Comparison of ENCODE assay signal across 23 cellular contexts in the genomic region with DNA sequence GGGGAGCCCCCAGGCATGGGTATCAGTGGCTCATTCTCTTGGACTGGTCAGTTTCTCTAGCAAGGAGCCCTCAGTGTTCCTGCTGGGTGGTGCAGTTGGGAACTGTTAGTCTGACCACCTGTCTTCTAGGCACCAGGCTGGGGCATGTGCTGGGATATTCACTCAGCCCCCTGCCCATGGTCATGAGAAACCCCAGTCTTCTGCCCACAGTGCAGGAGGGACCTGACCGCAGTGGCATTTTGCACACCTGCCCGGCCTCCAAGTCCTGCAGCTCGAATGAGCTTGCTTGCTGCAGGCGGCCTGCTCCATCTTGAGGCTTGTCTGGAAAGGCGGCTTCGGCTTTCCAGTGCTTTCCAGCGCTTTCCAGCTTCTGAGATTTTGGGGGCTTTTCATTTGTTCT.
"Had no signal": no experiment of that assay in that cellular context is flagged by ENCODE, and none has a peak within 500 bp of the region (broad histone marks: within the 10 kb centered on the region; RNA-seq: fewer than 3 reads in every experiment).

No MANE protein-coding gene starts in this region.

- H3K4me3 ChIP-seq: ascending aorta, body of pancreas, SK-N-MC had no signal

- H3K27me3 ChIP-seq: ascending aorta, body of pancreas had no signal

- DNase-seq: activated CD4-positive, alpha-beta T cell treated with anti-CD3 and anti-CD28 coated beads for 4 hours; activated CD4-positive, alpha-beta T cell treated with anti-CD3 and anti-CD28 coated beads, Interleukin-2, amount 50 U/mL, for 4 hours; activated CD8-positive, alpha-beta memory T cell treated with anti-CD3 and anti-CD28 coated beads, Interleukin-2, amount 10 ng/mL, durations not matched to agents 7 days and 5 days; activated CD8-positive, alpha-beta T cell treated with anti-CD3 and anti-CD28 coated beads, Interleukin-2, amount 10 ng/mL, durations not matched to agents 7 days and 5 days; activated effector memory CD4-positive, alpha-beta T cell treated with anti-CD3 and anti-CD28 coated beads, Interleukin-2, amount 50 U/mL, for 16 hours; activated naive CD4-positive, alpha-beta T cell treated with Interleukin-2 at 50 U/mL for 16 hours; activated naive CD8-positive, alpha-beta T cell treated with anti-CD3 and anti-CD28 coated beads, Interleukin-2, amount 50 U/mL, for 24 hours; activated T-cell treated with anti-CD3 and anti-CD28 coated beads, Interleukin-2, amount 50 U/mL, for 24 hours; amniotic stem cell; body of pancreas; central memory CD4-positive, alpha-beta T cell; NCI-H1105; NCI-H1436; NCI-H187; NCI-H2081; NCI-H446; NCI-H524; T-helper 1 cell had no signal

- H3K27ac ChIP-seq: ascending aorta, body of pancreas, SK-N-MC had no signal

- H3K9me3 ChIP-seq: ascending aorta, body of pancreas had no signal

- ATAC-seq: activated CD4-positive, CD25-positive, alpha-beta regulatory T cell treated with anti-CD3 and anti-CD28 coated beads, Interleukin-2, amount 50 U/mL, for 24 hours; activated CD8-positive, alpha-beta memory T cell treated with anti-CD3 and anti-CD28 coated beads, Interleukin-2, amount 10 ng/mL, durations not matched to agents 7 days and 5 days; activated CD8-positive, alpha-beta T cell treated with anti-CD3 and anti-CD28 coated beads, Interleukin-2, amount 10 ng/mL, durations not matched to agents 7 days and 5 days; activated naive CD4-positive, alpha-beta T cell treated with anti-CD3 and anti-CD28 coated beads, Interleukin-2, amount 50 U/mL, for 72 hours; activated naive CD8-positive, alpha-beta T cell treated with anti-CD3 and anti-CD28 coated beads, Interleukin-2, amount 50 U/mL, for 24 hours; body of pancreas; Right ventricle myocardium inferior had no signal

- H3K36me3 ChIP-seq: ascending aorta had no signal
